Comparison of ENCODE assay signal across 17 cellular contexts in the genomic region with DNA sequence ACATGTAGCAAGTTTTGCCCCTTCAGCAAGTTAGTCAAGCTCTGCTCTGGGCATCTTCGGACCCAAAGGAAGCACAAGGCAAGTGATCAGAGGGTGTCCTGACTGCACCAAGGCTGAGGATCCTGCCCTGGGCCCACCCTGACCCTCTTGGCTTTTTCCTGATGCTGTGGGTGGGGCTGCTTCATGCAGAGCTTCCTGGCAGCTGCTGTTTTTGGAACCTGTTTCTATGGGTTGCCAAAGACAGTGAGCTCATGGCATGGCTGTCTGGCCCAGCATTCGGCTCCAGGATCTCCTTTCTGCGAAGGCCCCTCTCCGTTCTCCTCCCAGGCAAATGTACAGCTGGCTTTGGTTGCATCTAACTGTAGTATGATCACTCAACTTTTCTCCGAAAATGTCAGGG.
A peak's percentile ranks its signal among the peaks of the same experiment; 100 is the strongest.
DNase-seq lines count a peak whose midpoint lies in the region; ATAC-seq and TF ChIP-seq lines count a peak whose summit lies in the region.
"Had no signal": no experiment of that assay in that cellular context is flagged by ENCODE, and none has a peak within 500 bp of the region (broad histone marks: within the 10 kb centered on the region; RNA-seq: fewer than 3 reads in every experiment).

No MANE protein-coding gene starts in this region.

- no peaks in the 10 kb centered on the region for H3K36me3 Mint-ChIP-seq in nephron (ENCODE audit: low read depth)

- H3K4me3 ChIP-seq in heart left ventricle (no peak overlapping the region), SJCRH30 (no peak overlapping the region), esophagus squamous epithelium (no peak overlapping the region)
- H3K4me3 ChIP-seq: GM12878 had no signal

- intact Hi-C loops in heart left ventricle (cut with DNase I) (loop anchor here in 1 of 10 donors (10.0 kb wide), 1 partner anchor 521 kb away; a partner anchor contains a TSS), cardiac septum (cut with DNase I) (no loop called here), esophagus squamous epithelium (cut with DNase I) (no loop called here)

- TF ChIP-seq CTCF in heart left ventricle (IDR thresholded peaks at IDR 0.05) (no peak), nephron (IDR thresholded peaks at IDR 0.05; ENCODE audit: unreplicated experiment in 3 of 3) (no peak), esophagus squamous epithelium (IDR thresholded peaks at IDR 0.05) (no peak)

- peaks cover 5% of the 10 kb centered on the region for H3K9me3 Mint-ChIP-seq in nephron
- H3K9me3 Mint-ChIP-seq: T-helper 1 cell treated with Interleukin-12 subunit alpha and Interleukin-12 subunit beta and Interleukin-4 antibody, amounts not matched to agents 30 μg/mL and 1 μg/mL, for 36 hours had no signal

- H3K9me3 ChIP-seq in heart left ventricle (no peaks in the 10 kb centered on the region), SJCRH30 (replicated peaks) (0 out of 2 replicates have a peak, but pooled peaks cover 6% of the 10 kb centered on the region), esophagus squamous epithelium (no peaks in the 10 kb centered on the region)

- 51 to 76% (median 72%) methylated on average over 5 of the region's 5 CpGs for WGBS in heart left ventricle, 4 donors
- 62 to 71% methylated on average over 5 of the region's 5 CpGs for WGBS in esophagus squamous epithelium, 2 donors

- peak overlapping the region in 2 of 3 experiments; percentile 25 to 54 for H3K27ac Mint-ChIP-seq in nephron
- H3K27ac Mint-ChIP-seq: T-helper 1 cell treated with Interleukin-12 subunit alpha and Interleukin-12 subunit beta and Interleukin-4 antibody, amounts not matched to agents 30 μg/mL and 1 μg/mL, for 36 hours had no signal

- H3K27me3 ChIP-seq in heart left ventricle (no peaks in the 10 kb centered on the region), SJCRH30 (no peaks in the 10 kb centered on the region), esophagus squamous epithelium (no peaks in the 10 kb centered on the region)

- H3K36me3 ChIP-seq in heart left ventricle (no peaks in the 10 kb centered on the region), SJCRH30 (no peaks in the 10 kb centered on the region), esophagus squamous epithelium (no peaks in the 10 kb centered on the region)

- H3K4me1 ChIP-seq in heart left ventricle (peaks cover 0 to 25% (median 12%) of the 10 kb centered on the region in 12 donors), SJCRH30 (peaks cover 46% of the 10 kb centered on the region), esophagus squamous epithelium (peaks cover 0 to 7% (median 0%) of the 10 kb centered on the region in 3 donors)

- peaks cover 45% of the 10 kb centered on the region for H3K4me1 Mint-ChIP-seq in nephron

- H3K4me3 Mint-ChIP-seq in nephron: no peak overlapping the region
- H3K4me3 Mint-ChIP-seq: T-helper 1 cell treated with Interleukin-12 subunit alpha and Interleukin-12 subunit beta and Interleukin-4 antibody, amounts not matched to agents 30 μg/mL and 1 μg/mL, for 36 hours had no signal

- H3K27ac ChIP-seq in heart left ventricle (no peak overlapping the region), SJCRH30 (peak overlapping the region; percentile 85), esophagus squamous epithelium (no peak overlapping the region)

- H3K27me3 Mint-ChIP-seq in nephron (ENCODE audit: low read depth): no peaks in the 10 kb centered on the region

- DNase-seq in heart left ventricle (no peak), cardiac septum (ENCODE audit: low spot score) (no peak), NCI-H1694 treated with DMSO at 0.1 percent for 48 hours (lab: John Stamatoyannopoulos, UW) (peak; percentile 35), SJCRH30 (peak; percentile 90 to 91), esophagus squamous epithelium (lab: John Stamatoyannopoulos, UW) (no peak), NCI-H2227 (lab: John Stamatoyannopoulos, UW; ENCODE audit: unreplicated experiment) (no peak)
- DNase-seq: ACHN, GDM1, MV-4-11, NCI-H2081 treated with DMSO at 0.1 percent for 48 hours, NCI-H226 had no signal

- TF ChIP-seq POLR2A in heart left ventricle (IDR thresholded peaks at IDR 0.05): no peak
- TF ChIP-seq POLR2A in esophagus squamous epithelium (IDR thresholded peaks at IDR 0.05): no peak

- ATAC-seq in heart left ventricle: peak in 3 of 4 donors; percentile 33 to 61 (median 54)
- no peak for ATAC-seq in GM21619 (IDR thresholded peaks at IDR 0.05; ENCODE audit: unreplicated experiment)
- ATAC-seq: GM12878, Panc1, SK-N-SH treated with all-trans-retinoic acid at 6 μM for 48 hours had no signal

Comparison
In these comparisons a context has a peak if more than half of its experiments do, and no peak if none do; other contexts are left out.
1. DNase-seq: peak in NCI-H1694 treated with DMSO at 0.1 percent for 48 hours (single experiment) and SJCRH30 (2 of 2); none in heart left ventricle (0 of 5), cardiac septum (single experiment), esophagus squamous epithelium (single experiment) and NCI-H2227 (single experiment).